Comparison of ENCODE assay signal across 34 cellular contexts in the genomic region with DNA sequence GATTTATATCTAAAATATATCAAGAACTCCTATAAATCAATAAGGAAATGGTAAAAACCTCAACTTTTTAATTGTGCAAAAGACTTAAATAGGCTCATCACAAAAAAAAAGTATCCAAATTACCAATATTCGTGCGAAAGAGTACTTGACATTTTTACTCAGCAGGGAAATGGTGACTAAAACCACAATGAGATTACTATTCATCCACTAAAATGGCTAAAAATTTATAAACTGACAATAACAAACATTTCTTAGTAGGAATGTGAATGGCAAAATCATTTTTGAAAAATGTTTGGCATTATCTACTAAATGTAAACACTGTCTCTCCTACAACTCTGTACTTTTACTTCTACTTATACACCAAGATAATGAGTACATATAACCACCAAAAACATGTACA.
"Had no signal": no experiment of that assay in that cellular context is flagged by ENCODE, and none has a peak within 500 bp of the region (broad histone marks: within the 10 kb centered on the region; RNA-seq: fewer than 3 reads in every experiment).

No MANE protein-coding gene starts in this region.

- H3K36me3 Mint-ChIP-seq: activated naive CD4-positive, alpha-beta T cell treated with anti-CD3 and anti-CD28 coated beads, Interleukin-2, amount 50 U/mL, for 72 hours; brain had no signal

- H3K9me3 Mint-ChIP-seq: activated CD4-positive, alpha-beta T cell treated with anti-CD3 and anti-CD28 coated beads, Interleukin-2, amount 10 ng/mL, durations not matched to agents 7 days and 5 days; activated naive CD4-positive, alpha-beta T cell treated with anti-CD3 and anti-CD28 coated beads for 36 hours; activated T-helper 1 cell treated with anti-CD3 and anti-CD28 coated beads, Interleukin-12 subunit alpha, Interleukin-12 subunit beta, Interleukin-2, Interleukin-4 antibody, amounts not matched to agents 30 ng/mL and 10 ng/mL and 1 ng/mL, durations not matched to agents 14 hours and 24 hours and 36 hours had no signal

- H3K36me3 ChIP-seq: adrenal gland, Peyer's patch had no signal

- H3K4me3 ChIP-seq: adrenal gland, Peyer's patch had no signal

- ATAC-seq: activated CD8-positive, alpha-beta T cell treated with anti-CD3 and anti-CD28 coated beads, Interleukin-2, amount 10 ng/mL, durations not matched to agents 7 days and 5 days; activated naive CD4-positive, alpha-beta T cell treated with anti-CD3 and anti-CD28 coated beads, Interleukin-2, amount 50 U/mL, for 72 hours; activated T-cell treated with anti-CD3 and anti-CD28 coated beads, Interleukin-2, amount 50 U/mL, for 4 hours; PC-3; SK-N-SH treated with all-trans-retinoic acid at 6 μM for 48 hours had no signal

- H3K4me1 ChIP-seq: adrenal gland, Peyer's patch had no signal

- H3K27ac ChIP-seq: adrenal gland, Peyer's patch, VCaP had no signal

- DNase-seq: activated CD4-positive, alpha-beta T cell treated with anti-CD3 and anti-CD28 coated beads, Interleukin-2, amount 10 ng/mL, durations not matched to agents 7 days and 5 days; activated CD4-positive, alpha-beta T cell treated with anti-CD3 and anti-CD28 coated beads, Interleukin-2, amount 50 U/mL, for 48 hours; activated CD4-positive, CD25-positive, alpha-beta regulatory T cell; activated CD8-positive, alpha-beta memory T cell treated with anti-CD3 and anti-CD28 coated beads, Interleukin-2, amount 50 U/mL, for 4 hours; activated CD8-positive, alpha-beta T cell treated with anti-CD3 and anti-CD28 coated beads, Interleukin-2, amount 10 ng/mL, durations not matched to agents 7 days and 5 days; activated gamma-delta T cell treated with Interleukin-2 at 50 U/mL for 16 hours; activated naive CD4-positive, alpha-beta T cell treated with anti-CD3 and anti-CD28 coated beads for 36 hours; activated T-cell treated with anti-CD3 and anti-CD28 coated beads for 4 hours; activated T-cell treated with anti-CD3 and anti-CD28 coated beads, Interleukin-2, amount 50 U/mL, for 4 hours; adrenal gland; caudate nucleus; cerebellar nuclear complex; Karpas-422; NCI-H1105; NCI-H1417 treated with DMSO at 0.1 percent for 48 hours; NCI-H187 treated with DMSO at 0.1 percent for 48 hours; NCI-H2081; NCI-H226; NCI-H510A; NCI-H526; NCI-H748 treated with DMSO at 0.1 percent for 48 hours; NK-92 treated with Interleukin-12 subunit alpha and Interleukin-12 subunit beta, amount 100 ng/mL, for 24 hours; PC-3; Peyer's patch; RPMI8226; SHP77 treated with DMSO at 0.1 percent for 48 hours; T-helper 1 cell; T-helper 2 cell; T-helper 9 cell had no signal

- H3K4me3 Mint-ChIP-seq: activated CD4-positive, alpha-beta T cell treated with anti-CD3 and anti-CD28 coated beads, Interleukin-2, amount 10 ng/mL, durations not matched to agents 7 days and 5 days; activated CD8-positive, alpha-beta T cell treated with anti-CD3 and anti-CD28 coated beads, Interleukin-2, amount 10 ng/mL, durations not matched to agents 7 days and 5 days; activated naive CD4-positive, alpha-beta T cell treated with anti-CD3 and anti-CD28 coated beads for 36 hours; activated T-cell treated with anti-CD3 and anti-CD28 coated beads, Interleukin-2, amount 50 U/mL, for 4 hours; activated T-helper 1 cell treated with anti-CD3 and anti-CD28 coated beads, Interleukin-12 subunit alpha, Interleukin-12 subunit beta, Interleukin-2, Interleukin-4 antibody, amounts not matched to agents 30 ng/mL and 10 ng/mL and 1 ng/mL, durations not matched to agents 14 hours and 24 hours and 36 hours; brain had no signal

- H3K27me3 ChIP-seq: adrenal gland, Peyer's patch had no signal

- H3K27me3 Mint-ChIP-seq: activated CD4-positive, alpha-beta T cell treated with anti-CD3 and anti-CD28 coated beads, Interleukin-2, amount 10 ng/mL, durations not matched to agents 7 days and 5 days had no signal

- H3K9me3 ChIP-seq: adrenal gland, Peyer's patch had no signal

- H3K27ac Mint-ChIP-seq: activated CD4-positive, alpha-beta T cell treated with anti-CD3 and anti-CD28 coated beads, Interleukin-2, amount 10 ng/mL, durations not matched to agents 7 days and 5 days; activated CD8-positive, alpha-beta T cell treated with anti-CD3 and anti-CD28 coated beads, Interleukin-2, amount 10 ng/mL, durations not matched to agents 7 days and 5 days; activated naive CD4-positive, alpha-beta T cell treated with anti-CD3 and anti-CD28 coated beads for 36 hours; activated naive CD4-positive, alpha-beta T cell treated with anti-CD3 and anti-CD28 coated beads, Interleukin-2, amount 50 U/mL, for 72 hours; activated T-helper 1 cell treated with anti-CD3 and anti-CD28 coated beads, Interleukin-12 subunit alpha, Interleukin-12 subunit beta, Interleukin-2, Interleukin-4 antibody, amounts not matched to agents 30 ng/mL and 10 ng/mL and 1 ng/mL, durations not matched to agents 14 hours and 24 hours and 36 hours; brain had no signal

- H3K4me1 Mint-ChIP-seq: activated CD4-positive, alpha-beta T cell treated with anti-CD3 and anti-CD28 coated beads, Interleukin-2, amount 10 ng/mL, durations not matched to agents 7 days and 5 days had no signal
